ENCODE assay signal across 8 cellular contexts in the genomic region with DNA sequence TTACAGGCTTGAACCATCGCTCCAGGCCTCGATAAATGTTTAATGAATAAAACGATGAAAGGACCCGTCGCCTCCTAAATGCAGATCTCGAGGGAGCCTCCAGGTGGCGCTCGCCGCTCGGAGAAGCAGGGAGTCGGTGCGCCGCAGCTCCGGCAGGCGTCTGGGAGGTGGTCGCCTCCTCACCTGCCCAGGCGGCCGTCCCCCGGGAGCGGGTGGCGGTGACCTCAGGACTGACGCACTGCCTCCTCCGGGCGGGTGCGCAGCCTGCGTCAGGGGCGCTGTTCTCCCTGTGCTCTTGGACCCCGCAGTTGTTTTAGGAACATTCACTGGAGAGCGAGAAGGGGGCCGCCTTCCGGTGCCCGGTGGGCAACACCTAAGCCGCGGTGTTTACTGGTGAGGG. TPM values are rescaled to one million over a fixed set of nuclear protein-coding genes. Genes with fewer than 3 reads are reported as not detected.
DNase-seq lines count a peak whose midpoint lies in the region; ATAC-seq and TF ChIP-seq lines count a peak whose summit lies in the region.

No MANE protein-coding gene starts in this region.

- H3K36me3 ChIP-seq in A673 (ENCODE audit: insufficient read depth, low read length, poor library complexity, severe bottlenecking): no peaks in the 10 kb centered on the region

- BruUV-seq in A673 (replicated peaks; lab: Mats Ljungman, UMichigan): no TSS peak

- intact Hi-C loops in A673 (cut with micrococcal nuclease; ENCODE audit: unreplicated experiment): loop anchor here (2.0 to 5.0 kb wide), 3 partner anchors 132 to 485 kb away; partner anchors contain the start of gene TACR1

- CTCF ChIA-PET in A673 (lab: Charles Lee): interaction anchor here (0.5 to 0.6 kb wide), 2 partner anchors 147 to 487 kb away, joined by 4 to 8 read pairs; no protein-coding TSS in a partner anchor

- ATAC-seq in GM18909 (IDR thresholded peaks at IDR 0.05; ENCODE audit: poor library complexity, unreplicated experiment) (peak; percentile 66), HG03354 (IDR thresholded peaks at IDR 0.05; ENCODE audit: poor library complexity, severe bottlenecking, unreplicated experiment) (no peak)
- ATAC-seq in activated CD4-positive, CD25-positive, alpha-beta regulatory T cell treated with anti-CD3 and anti-CD28 coated beads, Interleukin-2, amount 50 U/mL, for 24 hours: peak; percentile 44 to 63

- no peaks in the 10 kb centered on the region for H3K27me3 ChIP-seq in A673 (replicated peaks; ENCODE audit: insufficient read depth, low read depth, low read length, poor library complexity)

- H3K4me1 ChIP-seq in A673 (ENCODE audit: insufficient read depth, low read length, poor library complexity, severe bottlenecking): no peaks in the 10 kb centered on the region

- peak; percentile 80 for TF ChIP-seq CTCF in A673 (conservative IDR thresholded peaks at IDR 0.05; ENCODE audit: low read depth, low read length)

- POLR2A ChIA-PET in A673 (lab: Charles Lee; ENCODE audit: low non-redundant PET): no interaction called here

- H3K27ac ChIP-seq in A673 (ENCODE audit: low read depth, low read length, poor library complexity, severe bottlenecking) (no peak overlapping the region), caudate nucleus (ENCODE audit: low read depth, low read length) (no peak overlapping the region)

- H3K9me3 ChIP-seq in A673 (ENCODE audit: low read depth, low read length, poor library complexity, severe bottlenecking): no peaks in the 10 kb centered on the region

- peak overlapping the region; percentile 38 for H3K4me3 ChIP-seq in A673 (ENCODE audit: low read depth, low read length, poor library complexity, severe bottlenecking)

- peak; percentile 70 for DNase-seq in A673 (ENCODE audit: low spot score)
- DNase-seq in NCI-H1417 (lab: John Stamatoyannopoulos, UW): peak; percentile 16 to 93 (median 87)
- peak in 47 of 61 donors; percentile 3 to 67 (median 35) for DNase-seq in caudate nucleus (lab: John Stamatoyannopoulos, UW)
- DNase-seq in iris pigment epithelial cell (ENCODE audit: low read depth): peak; percentile 36
- peak; percentile 48 to 64 for DNase-seq in stimulated activated CD4-positive, alpha-beta T cell treated with anti-CD3 and anti-CD28 coated beads, Interleukin-15, amount 100 ng/mL, for 1 hour (ENCODE audit: low read depth in 1 of 2, low spot score in 1 of 2)

RNA-seq across cellular contexts. Expression of gene POLE4, which starts 38.6 kb away (rescaled TPM):
- total RNA-seq in A673 (2021): 60.6 and 63.4 TPM in 2 replicates

Comparison
In these comparisons a context has a peak if more than half of its experiments do, and no peak if none do; other contexts are left out.
1. DNase-seq: peak in every context shown above with its lines; median percentile 87 in NCI-H1417; 70 in A673; 56 in stimulated activated CD4-positive, alpha-beta T cell treated with anti-CD3 and anti-CD28 coated beads, Interleukin-15, amount 100 ng/mL, for 1 hour; 36 in iris pigment epithelial cell; 35 in caudate nucleus.